24 cellular contexts compared by ENCODE assay signal in the genomic region with DNA sequence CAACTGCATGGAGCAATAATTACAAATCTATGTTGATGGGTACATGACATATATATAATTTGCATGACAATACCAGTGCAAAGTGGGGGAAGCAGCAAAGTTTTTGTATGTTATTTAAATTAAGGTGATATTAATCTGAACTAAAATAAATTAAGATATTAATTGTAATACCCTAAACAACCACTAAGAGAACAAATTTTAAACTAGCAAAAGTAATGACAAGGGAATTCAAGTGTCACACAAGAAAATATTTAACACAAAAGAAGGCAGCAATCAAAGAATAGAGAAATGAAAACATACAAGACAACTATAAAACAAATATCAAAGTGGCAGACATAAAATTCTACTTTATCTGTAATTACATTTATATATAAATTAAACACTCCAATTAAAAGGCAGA.
"Had no signal": no experiment of that assay in that cellular context is flagged by ENCODE, and none has a peak within 500 bp of the region (broad histone marks: within the 10 kb centered on the region; RNA-seq: fewer than 3 reads in every experiment).

No MANE protein-coding gene starts in this region.

- ATAC-seq: K562, PC-3 had no signal

- H3K4me1 ChIP-seq: Peyer's patch, SJSA1 had no signal

- H3K36me3 Mint-ChIP-seq: IgD-negative memory B cell had no signal

- H3K27ac ChIP-seq: HL-60, KMS-11, Peyer's patch, SJSA1, SK-N-MC had no signal

- H3K27ac Mint-ChIP-seq: IgD-negative memory B cell had no signal

- H3K27me3 Mint-ChIP-seq: IgD-negative memory B cell had no signal

- H3K4me3 ChIP-seq: K562, Peyer's patch, SJSA1, SK-N-MC had no signal

- H3K27me3 ChIP-seq: Peyer's patch, SJSA1 had no signal

- H3K9ac ChIP-seq: KMS-11 had no signal

- H3K36me3 ChIP-seq: Peyer's patch, SJSA1 had no signal

- DNase-seq: NCI-H1048, NCI-H1105, NCI-H1417 treated with DMSO at 0.1 percent for 48 hours, NCI-H146, NCI-H1694 treated with DMSO at 0.1 percent for 48 hours, NCI-H1930, NCI-H2081, NCI-H2107, NCI-H226, NCI-H446, NCI-H510A, NCI-H524 treated with DMSO at 0.1 percent for 48 hours, NCI-H69, NCI-H774, PC-3, Peyer's patch, Right ventricle myocardium superior, SIG-M5 had no signal

- H3K4me2 ChIP-seq: KMS-11 had no signal

- H3K4me3 Mint-ChIP-seq: IgD-negative memory B cell had no signal
